27 cellular contexts compared by ENCODE assay signal in the genomic region with DNA sequence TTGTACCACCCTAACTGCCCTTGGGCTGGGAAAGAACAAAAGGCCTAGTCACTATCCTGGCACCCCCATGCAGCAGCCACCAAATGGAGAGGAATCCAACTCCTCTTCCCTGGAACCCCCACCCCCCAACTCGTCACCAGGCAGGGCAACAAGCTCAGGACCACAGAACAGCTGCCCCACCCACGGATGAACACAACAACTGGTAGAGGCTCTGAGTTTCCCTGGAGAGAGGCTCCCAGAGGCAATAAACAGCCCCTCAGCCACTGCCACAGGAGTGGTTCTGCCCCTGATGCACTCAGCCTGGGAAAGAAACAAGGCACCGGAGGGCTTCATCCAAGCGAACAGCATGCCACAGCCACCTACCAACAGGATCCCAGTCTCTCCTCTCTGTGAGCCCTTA.
"Had no signal": no experiment of that assay in that cellular context is flagged by ENCODE, and none has a peak within 500 bp of the region (broad histone marks: within the 10 kb centered on the region; RNA-seq: fewer than 3 reads in every experiment).

No MANE protein-coding gene starts in this region.

- DNase-seq: heart right ventricle; islet precursor cell; left ventricle myocardium inferior; mesendoderm; mucosa of descending colon; naive thymus-derived CD8-positive, alpha-beta T cell; ovary; retina; right cardiac atrium; stimulated activated CD4-positive, alpha-beta T cell treated with anti-CD3 and anti-CD28 coated beads, Interleukin-1b, Interleukin-23, amount 100 ng/mL, for 48 hours; stimulated activated CD4-positive, alpha-beta T cell treated with anti-CD3 and anti-CD28 coated beads, Interleukin-2, amount 100 ng/mL, for 48 hours; stimulated activated CD4-positive, alpha-beta T cell treated with anti-CD3 and anti-CD28 coated beads, Interleukin-4, amount 100 ng/mL, for 4 hours; stimulated activated CD8-positive, alpha-beta memory T cell treated with anti-CD3 and anti-CD28 coated beads, Interleukin-4, amount 100 ng/mL, for 48 hours; stimulated activated naive CD8-positive, alpha-beta T cell treated with anti-CD3 and anti-CD28 coated beads, Interleukin-15, Interleukin-2, amounts not matched to agents 100 U/mL and 50 U/mL, for 24 hours; stomach; testis; thyroid gland; transverse colon; upper lobe of left lung had no signal

- H3K36me3 Mint-ChIP-seq: mesothelial cell of epicardium; naive thymus-derived CD8-positive, alpha-beta T cell; stimulated activated memory B cell treated with anti-CD40 and anti-IgM and Interleukin-4, amounts not matched to agents 10 μg/mL and 1 μg/mL and 100 μg/mL, for 72 hours had no signal

- H3K27me3 Mint-ChIP-seq: naive thymus-derived CD8-positive, alpha-beta T cell; stimulated activated memory B cell treated with anti-CD40 and anti-IgM and Interleukin-4, amounts not matched to agents 10 μg/mL and 1 μg/mL and 100 μg/mL, for 72 hours had no signal

- H3K4me3 ChIP-seq: heart right ventricle, hepatocyte, left ventricle myocardium inferior, lung, mucosa of descending colon, ovary, prostate gland, smooth muscle cell, stomach, testis, thyroid gland, transverse colon, upper lobe of left lung, vagina had no signal

- H3K4me3 Mint-ChIP-seq: mesothelial cell of epicardium; naive thymus-derived CD8-positive, alpha-beta T cell; nephron; stimulated activated memory B cell treated with anti-CD40 and anti-IgM and Interleukin-4, amounts not matched to agents 10 μg/mL and 1 μg/mL and 100 μg/mL, for 72 hours had no signal

- H3K27ac Mint-ChIP-seq: mesothelial cell of epicardium; nephron; stimulated activated memory B cell treated with anti-CD40 and anti-IgM and Interleukin-4, amounts not matched to agents 10 μg/mL and 1 μg/mL and 100 μg/mL, for 72 hours had no signal

- H3K4me1 Mint-ChIP-seq: mesothelial cell of epicardium; naive thymus-derived CD8-positive, alpha-beta T cell; nephron; stimulated activated memory B cell treated with anti-CD40 and anti-IgM and Interleukin-4, amounts not matched to agents 10 μg/mL and 1 μg/mL and 100 μg/mL, for 72 hours had no signal

- H3K9me3 Mint-ChIP-seq: nephron had no signal
